In genomic region chr6:136795996-136796395, GRCh38 we compare ENCODE assay signal across 22 cellular contexts.
"Had no signal": no experiment of that assay in that cellular context is flagged by ENCODE, and none has a peak within 500 bp of the region (broad histone marks: within the 10 kb centered on the region; RNA-seq: fewer than 3 reads in every experiment).

No MANE protein-coding gene starts in this region.

- ATAC-seq: gastrocnemius medialis; left lobe of liver; naive thymus-derived CD8-positive, alpha-beta T cell; psoas muscle; right cardiac atrium; stimulated activated effector memory CD8-positive, alpha-beta T cell treated with anti-CD3 and anti-CD28 coated beads, Interleukin-12 subunit alpha, Interleukin-12 subunit beta, amount 100 ng/mL, for 72 hours had no signal

- H3K27ac ChIP-seq: gastrocnemius medialis, ovary, psoas muscle, sigmoid colon, stomach, thyroid gland, vagina had no signal

- H3K27ac Mint-ChIP-seq: naive thymus-derived CD8-positive, alpha-beta T cell; nephron progenitor cell; stimulated activated effector memory CD8-positive, alpha-beta T cell treated with anti-CD3 and anti-CD28 coated beads, Interleukin-12 subunit alpha, Interleukin-12 subunit beta, amount 100 ng/mL, for 72 hours had no signal

- DNase-seq: cortex of kidney; foreskin fibroblast; gastrocnemius medialis; head of caudate nucleus; kidney; mesendoderm; naive thymus-derived CD8-positive, alpha-beta T cell; nephron progenitor cell; nucleus accumbens; ovary; posterior cingulate gyrus; psoas muscle; right cardiac atrium; sigmoid colon; stimulated activated CD4-positive, alpha-beta T cell treated with anti-CD3 and anti-CD28 coated beads, Interleukin-2, amount 100 ng/mL, for 24 hours; stimulated activated CD4-positive, alpha-beta T cell treated with anti-CD3 and anti-CD28 coated beads, Interleukin-4, amount 100 ng/mL, for 24 hours; stimulated activated naive CD4-positive, alpha-beta T cell treated with Interleukin-2 at 50 U/mL for 16 hours; stomach; thyroid gland had no signal

- H3K9me3 Mint-ChIP-seq: naive thymus-derived CD8-positive, alpha-beta T cell; stimulated activated effector memory CD8-positive, alpha-beta T cell treated with anti-CD3 and anti-CD28 coated beads, Interleukin-12 subunit alpha, Interleukin-12 subunit beta, amount 100 ng/mL, for 72 hours had no signal

- H3K9me3 ChIP-seq: gastrocnemius medialis, ovary, psoas muscle, sigmoid colon, stomach, thyroid gland, vagina had no signal

- H3K4me3 ChIP-seq: gastrocnemius medialis, ovary, psoas muscle, sigmoid colon, stomach, thyroid gland, vagina had no signal

- H3K4me3 Mint-ChIP-seq: naive thymus-derived CD8-positive, alpha-beta T cell; nephron progenitor cell; stimulated activated effector memory CD8-positive, alpha-beta T cell treated with anti-CD3 and anti-CD28 coated beads, Interleukin-12 subunit alpha, Interleukin-12 subunit beta, amount 100 ng/mL, for 72 hours had no signal

- H3K36me3 Mint-ChIP-seq: naive thymus-derived CD8-positive, alpha-beta T cell had no signal

- H3K27me3 ChIP-seq: gastrocnemius medialis, ovary, sigmoid colon, stomach, thyroid gland, vagina had no signal
